12 cellular contexts compared by ENCODE assay signal in genomic region chr21:35779690-35780570, GRCh38.
A peak's percentile ranks its signal among the peaks of the same experiment; 100 is the strongest.
DNase-seq lines count a peak whose midpoint lies in the region; ATAC-seq, FAIRE-seq and TF ChIP-seq lines count a peak whose summit lies in the region.
"Had no signal": no experiment of that assay in that cellular context is flagged by ENCODE, and none has a peak within 500 bp of the region (broad histone marks: within the 10 kb centered on the region; RNA-seq: fewer than 3 reads in every experiment).

No MANE protein-coding gene starts in this region.

- no peak overlapping the region for H3K27ac ChIP-seq in small intestine (ENCODE audit: low read depth in 1 of 2, low read length in 1 of 2)

- no peaks in the 10 kb centered on the region for H3K36me3 ChIP-seq in small intestine (ENCODE audit: control insufficient read depth in 2 of 2, insufficient read depth in 2 of 2, low read length in 2 of 2)

- TF ChIP-seq CTCF in epithelial cell of proximal tubule (conservative IDR thresholded peaks at IDR 0.05; ENCODE audit: low read depth, low read length) = no peak

- H3K4me3 ChIP-seq in epithelial cell of proximal tubule (ENCODE audit: low read depth, low read length) (no peak overlapping the region), small intestine (ENCODE audit: low read depth in 1 of 2, low read length in 2 of 2) (no peak overlapping the region)

- H3K27ac Mint-ChIP-seq in stimulated activated naive CD8-positive, alpha-beta T cell treated with anti-CD3 and anti-CD28 coated beads, Interleukin-15, amount 100 ng/mL, for 72 hours = no peak overlapping the region
- H3K27ac Mint-ChIP-seq: activated T-helper 17 cell treated with anti-CD3 and anti-CD28 coated beads, Interleukin-2, amount 50 U/mL, for 72 hours; memory B cell had no signal

- H3K4me3 Mint-ChIP-seq in stimulated activated naive CD8-positive, alpha-beta T cell treated with anti-CD3 and anti-CD28 coated beads, Interleukin-15, amount 100 ng/mL, for 72 hours = no peak overlapping the region
- H3K4me3 Mint-ChIP-seq: activated T-helper 17 cell treated with anti-CD3 and anti-CD28 coated beads, Interleukin-2, amount 50 U/mL, for 72 hours; memory B cell had no signal

- no peaks in the 10 kb centered on the region for H3K4me1 Mint-ChIP-seq in stimulated activated naive CD8-positive, alpha-beta T cell treated with anti-CD3 and anti-CD28 coated beads, Interleukin-15, amount 100 ng/mL, for 72 hours
- H3K4me1 Mint-ChIP-seq: activated T-helper 17 cell treated with anti-CD3 and anti-CD28 coated beads, Interleukin-2, amount 50 U/mL, for 72 hours; memory B cell had no signal

- no peaks in the 10 kb centered on the region for H3K27me3 ChIP-seq in small intestine (ENCODE audit: control insufficient read depth in 2 of 2, insufficient read depth in 2 of 2, low read length in 2 of 2)

- ATAC-seq in stimulated activated naive CD8-positive, alpha-beta T cell treated with anti-CD3 and anti-CD28 coated beads, Interleukin-15, amount 100 ng/mL, for 72 hours = no peak
- ATAC-seq in HG02870 (IDR thresholded peaks at IDR 0.05; ENCODE audit: unreplicated experiment) = no peak
- ATAC-seq: activated CD4-positive, CD25-positive, alpha-beta regulatory T cell treated with anti-CD3 and anti-CD28 coated beads, Interleukin-2, amount 50 U/mL, for 24 hours; activated T-helper 17 cell treated with anti-CD3 and anti-CD28 coated beads, Interleukin-2, amount 50 U/mL, for 72 hours; right cardiac atrium had no signal

- H3K27me3 Mint-ChIP-seq in stimulated activated naive CD8-positive, alpha-beta T cell treated with anti-CD3 and anti-CD28 coated beads, Interleukin-15, amount 100 ng/mL, for 72 hours = no peaks in the 10 kb centered on the region

- FAIRE-seq in small intestine (lab: Jason Lieb, UNC) = no peak

- DNase-seq in GOT3 (lab: John Stamatoyannopoulos, UW) = peak; percentile 12
- DNase-seq in RPMI7951 (ENCODE audit: low read depth) = peak; percentile 77
- peak; percentile 61 for DNase-seq in epithelial cell of proximal tubule (ENCODE audit: low read depth)
- DNase-seq in small intestine = peak; percentile 82
- DNase-seq in stimulated activated CD4-positive, alpha-beta T cell treated with anti-CD3 and anti-CD28 coated beads, Interleukin-15, amount 100 ng/mL, for 24 hours = no peak
- no peak for DNase-seq in stimulated activated naive CD8-positive, alpha-beta T cell treated with anti-CD3 and anti-CD28 coated beads, Interleukin-15, amount 100 ng/mL, for 72 hours
- DNase-seq: cerebellar nuclear complex, right cardiac atrium had no signal

- H3K4me1 ChIP-seq in small intestine (ENCODE audit: control insufficient read depth in 2 of 2, insufficient read depth in 1 of 2, low read depth in 1 of 2, low read length in 1 of 2) = no peaks in the 10 kb centered on the region

- WGBS in small intestine, 3 donors = 41 to 66% (median 45%) methylated on average over 7 of the region's 7 CpGs

- H3K9me3 Mint-ChIP-seq in stimulated activated naive CD8-positive, alpha-beta T cell treated with anti-CD3 and anti-CD28 coated beads, Interleukin-15, amount 100 ng/mL, for 72 hours = no peaks in the 10 kb centered on the region
- H3K9me3 Mint-ChIP-seq: activated T-helper 17 cell treated with anti-CD3 and anti-CD28 coated beads, Interleukin-2, amount 50 U/mL, for 72 hours; memory B cell had no signal

- H3K9me3 ChIP-seq in small intestine (ENCODE audit: control insufficient read depth, low read depth) = no peaks in the 10 kb centered on the region

Comparison
In these comparisons a context has a peak if more than half of its experiments do, and no peak if none do; other contexts are left out.
1. DNase-seq: peak in GOT3 (single experiment), RPMI7951 (single experiment), epithelial cell of proximal tubule (single experiment) and small intestine (single experiment); none in stimulated activated CD4-positive, alpha-beta T cell treated with anti-CD3 and anti-CD28 coated beads, Interleukin-15, amount 100 ng/mL, for 24 hours (single experiment) and stimulated activated naive CD8-positive, alpha-beta T cell treated with anti-CD3 and anti-CD28 coated beads, Interleukin-15, amount 100 ng/mL, for 72 hours (0 of 2).